Comparison of ENCODE assay signal across 1 cellular context in the genomic region with DNA sequence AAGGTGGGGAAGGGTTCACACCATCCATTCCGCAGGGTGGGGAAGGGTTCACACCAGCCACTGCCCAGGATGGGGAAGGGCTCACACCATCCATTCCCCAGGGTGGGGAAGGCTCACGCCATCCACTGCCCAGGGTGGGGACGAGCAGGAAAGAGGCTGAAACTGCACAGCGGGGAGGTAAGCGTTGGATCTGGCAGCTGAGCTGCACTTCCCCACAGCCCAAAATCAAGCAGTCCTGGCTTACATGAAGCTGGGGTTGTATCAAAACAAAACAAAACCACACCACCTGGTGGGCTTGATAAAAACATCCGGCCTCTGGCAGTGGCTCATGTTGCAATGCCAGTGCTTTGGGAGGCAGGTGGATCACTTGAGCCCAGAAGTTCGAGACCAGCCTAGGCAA.
TF ChIP-seq lines count a peak whose summit lies in the region.

No MANE protein-coding gene starts in this region.

TF ChIP-seq in K562, 482 proteins besides CTCF, POLR2A, EP300 and RAD21:
- no peak for TF ChIP-seq RERE (CRISPR knock-in tag; IDR thresholded peaks at IDR 0.05; ENCODE audit: borderline replicate concordance)
- TF ChIP-seq ETV6 (IDR thresholded peaks at IDR 0.05; ENCODE audit: borderline replicate concordance in 1 of 2, low read depth in 2 of 2, low read length in 1 of 2) = no peak
- no peak for TF ChIP-seq ETV6 (CRISPR knock-in tag; IDR thresholded peaks at IDR 0.05; ENCODE audit: borderline replicate concordance)
- TF ChIP-seq, protein P1, sequence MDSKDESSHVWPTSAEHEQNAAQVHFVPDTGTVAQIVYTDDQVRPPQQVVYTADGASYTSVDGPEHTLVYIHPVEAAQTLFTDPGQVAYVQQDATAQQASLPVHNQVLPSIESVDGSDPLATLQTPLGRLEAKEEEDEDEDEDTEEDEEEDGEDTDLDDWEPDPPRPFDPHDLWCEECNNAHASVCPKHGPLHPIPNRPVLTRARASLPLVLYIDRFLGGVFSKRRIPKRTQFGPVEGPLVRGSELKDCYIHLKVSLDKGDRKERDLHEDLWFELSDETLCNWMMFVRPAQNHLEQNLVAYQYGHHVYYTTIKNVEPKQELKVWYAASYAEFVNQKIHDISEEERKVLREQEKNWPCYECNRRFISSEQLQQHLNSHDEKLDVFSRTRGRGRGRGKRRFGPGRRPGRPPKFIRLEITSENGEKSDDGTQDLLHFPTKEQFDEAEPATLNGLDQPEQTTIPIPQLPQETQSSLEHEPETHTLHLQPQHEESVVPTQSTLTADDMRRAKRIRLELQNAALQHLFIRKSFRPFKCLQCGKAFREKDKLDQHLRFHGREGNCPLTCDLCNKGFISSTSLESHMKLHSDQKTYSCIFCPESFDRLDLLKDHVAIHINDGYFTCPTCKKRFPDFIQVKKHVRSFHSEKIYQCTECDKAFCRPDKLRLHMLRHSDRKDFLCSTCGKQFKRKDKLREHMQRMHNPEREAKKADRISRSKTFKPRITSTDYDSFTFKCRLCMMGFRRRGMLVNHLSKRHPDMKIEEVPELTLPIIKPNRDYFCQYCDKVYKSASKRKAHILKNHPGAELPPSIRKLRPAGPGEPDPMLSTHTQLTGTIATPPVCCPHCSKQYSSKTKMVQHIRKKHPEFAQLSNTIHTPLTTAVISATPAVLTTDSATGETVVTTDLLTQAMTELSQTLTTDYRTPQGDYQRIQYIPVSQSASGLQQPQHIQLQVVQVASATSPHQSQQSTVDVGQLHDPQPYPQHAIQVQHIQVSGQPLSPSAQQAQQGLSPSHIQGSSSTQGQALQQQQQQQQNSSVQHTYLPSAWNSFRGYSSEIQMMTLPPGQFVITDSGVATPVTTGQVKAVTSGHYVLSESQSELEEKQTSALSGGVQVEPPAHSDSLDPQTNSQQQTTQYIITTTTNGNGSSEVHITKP (IDR thresholded peaks at IDR 0.05; ENCODE audit: partially characterized antibody) = peak; percentile 49
